8 cellular contexts compared by ENCODE assay signal in genomic region chr11:83157755-83158473, GRCh38. TPM values are rescaled to one million over a fixed set of nuclear protein-coding genes. Genes with fewer than 3 reads are reported as not detected.
DNase-seq lines count a peak whose midpoint lies in the region; ATAC-seq and TF ChIP-seq lines count a peak whose summit lies in the region.

No MANE protein-coding gene starts in this region.

- H3K36me3 ChIP-seq in heart right ventricle (peaks cover 0 to 30% (median 0%) of the 10 kb centered on the region in 9 donors), trophoblast cell (ENCODE audit: control insufficient read depth in 1 of 2, insufficient read depth in 2 of 2, low read length in 2 of 2) (peaks cover 2% of the 10 kb centered on the region in 2 experiments), aorta (ENCODE audit: control insufficient read depth in 1 of 2, insufficient read depth in 2 of 2, low read length in 1 of 2) (no peaks in the 10 kb centered on the region)

- H3K79me1 ChIP-seq in trophoblast cell (ENCODE audit: low read length) = peaks cover 17% of the 10 kb centered on the region

- H2BK12ac ChIP-seq in trophoblast cell (ENCODE audit: low read length) = no peak overlapping the region

- H3K27me3 ChIP-seq in heart right ventricle (no peaks in the 10 kb centered on the region), trophoblast cell (ENCODE audit: insufficient read depth, low read length) (no peaks in the 10 kb centered on the region), aorta (ENCODE audit: control insufficient read depth in 1 of 2, insufficient read depth in 2 of 2, low read length in 1 of 2) (no peaks in the 10 kb centered on the region)

- TF ChIP-seq EP300 in Ishikawa (IDR thresholded peaks at IDR 0.05; ENCODE audit: borderline replicate concordance) = no peak

- peaks cover 49% of the 10 kb centered on the region for H3K36me3 Mint-ChIP-seq in activated naive CD8-positive, alpha-beta T cell treated with anti-CD3 and anti-CD28 coated beads, Interleukin-2, amount 50 U/mL, for 24 hours (ENCODE audit: low read depth)

- peak overlapping the region; percentile 42 for H2AK5ac ChIP-seq in trophoblast cell (ENCODE audit: low read length)

- H3K79me2 ChIP-seq in trophoblast cell (ENCODE audit: control insufficient read depth, insufficient read depth, low read length, poor library complexity) = peaks cover 16% of the 10 kb centered on the region

- TF ChIP-seq RAD21 in Ishikawa (IDR thresholded peaks at IDR 0.05; ENCODE audit: low read depth) = no peak

- peak overlapping the region; percentile 82 for H2BK5ac ChIP-seq in trophoblast cell (ENCODE audit: low read depth, low read length, poor library complexity)

- peak overlapping the region; percentile 15 for H4K12ac ChIP-seq in trophoblast cell (ENCODE audit: low read depth, low read length)

- H3K14ac ChIP-seq in trophoblast cell (ENCODE audit: low read length) = peak overlapping the region; percentile 85

- in situ Hi-C loops in Caki2 (cut with HindIII; ENCODE audit: low pct_unique_long_range_greater_than_20kb, low sequenced_read_pairs) = no loop called here

- DNase-seq in Caki2 (ENCODE audit: low read depth) = peak; percentile 52
- DNase-seq in activated naive CD8-positive, alpha-beta T cell treated with anti-CD3 and anti-CD28 coated beads, Interleukin-2, amount 50 U/mL, for 24 hours = peak; percentile 56
- DNase-seq in heart right ventricle = peak; percentile 30 to 55
- DNase-seq in trophoblast cell = peak; percentile 19 to 41
- peak; percentile 72 to 82 for DNase-seq in aorta

- H3K9me3 ChIP-seq in heart right ventricle = no peaks in the 10 kb centered on the region
- H3K9me3 ChIP-seq in trophoblast cell (ENCODE audit: insufficient read depth, low read depth, low read length) = no peaks in the 10 kb centered on the region
- no peaks in the 10 kb centered on the region for H3K9me3 ChIP-seq in aorta (ENCODE audit: control insufficient read depth, low read length)

- peak in 2 of 9 donors; percentile 15 to 24 for TF ChIP-seq CTCF in heart right ventricle (IDR thresholded peaks at IDR 0.05)

- H3K27ac ChIP-seq in heart right ventricle (peak overlapping the region; percentile 93 to 100 (median 99)), trophoblast cell (ENCODE audit: low read depth, low read length) (peak overlapping the region; percentile 97), aorta (ENCODE audit: low read depth in 1 of 2, low read length in 2 of 2) (peak overlapping the region; percentile 84 to 98)

- peak overlapping the region; percentile 83 for H4K8ac ChIP-seq in trophoblast cell (ENCODE audit: low read depth, low read length)

- peak overlapping the region; percentile 100 for H3K27ac Mint-ChIP-seq in activated naive CD8-positive, alpha-beta T cell treated with anti-CD3 and anti-CD28 coated beads, Interleukin-2, amount 50 U/mL, for 24 hours

- WGBS in heart right ventricle, 2 donors = 0 to 1% methylated on average over 14 of the region's 14 CpGs
- no CpG with 5 or more reads among the region's 14 CpGs for WGBS in trophoblast cell (ENCODE audit: extremely low coverage, insufficient coverage, insufficient read length)
- 0% methylated on average over 14 of the region's 14 CpGs for WGBS in aorta, 2 donors

- ATAC-seq in SK-N-SH treated with all-trans-retinoic acid at 6 μM for 48 hours = peak; percentile 27
- ATAC-seq in activated naive CD8-positive, alpha-beta T cell treated with anti-CD3 and anti-CD28 coated beads, Interleukin-2, amount 50 U/mL, for 24 hours = no peak
- peak; percentile 13 to 49 (median 28) for ATAC-seq in heart right ventricle
- ATAC-seq in aorta (ENCODE audit: low FRiP score) = peak; percentile 58
- ATAC-seq in GM19397 (IDR thresholded peaks at IDR 0.05; ENCODE audit: unreplicated experiment) = no peak

- H3K9me3 Mint-ChIP-seq in activated naive CD8-positive, alpha-beta T cell treated with anti-CD3 and anti-CD28 coated beads, Interleukin-2, amount 50 U/mL, for 24 hours = no peaks in the 10 kb centered on the region

- H3K4me1 ChIP-seq in heart right ventricle (peaks cover 0 to 44% (median 42%) of the 10 kb centered on the region in 9 donors), trophoblast cell (ENCODE audit: control insufficient read depth in 1 of 2, insufficient read depth in 2 of 2, low read length in 2 of 2) (peaks cover 4 to 6% of the 10 kb centered on the region in 2 experiments), aorta (ENCODE audit: control insufficient read depth in 1 of 2, insufficient read depth in 2 of 2, low read length in 2 of 2) (no peaks in the 10 kb centered on the region)

- H3K27me3 Mint-ChIP-seq in activated naive CD8-positive, alpha-beta T cell treated with anti-CD3 and anti-CD28 coated beads, Interleukin-2, amount 50 U/mL, for 24 hours = no peaks in the 10 kb centered on the region

- peak overlapping the region; percentile 48 for H2BK120ac ChIP-seq in trophoblast cell (ENCODE audit: insufficient read depth, low read length, poor library complexity)

- peak overlapping the region; percentile 81 for H3K4ac ChIP-seq in trophoblast cell (ENCODE audit: low read depth, low read length)

- peak overlapping the region; percentile 88 for H4K91ac ChIP-seq in trophoblast cell (ENCODE audit: low read depth, low read length)

- peak overlapping the region; percentile 98 for H3K9ac ChIP-seq in trophoblast cell (ENCODE audit: low read length)

- H3K4me2 ChIP-seq in trophoblast cell (ENCODE audit: low read length) = peak overlapping the region; percentile 86

- H3K23ac ChIP-seq in trophoblast cell (ENCODE audit: low read length) = no peak overlapping the region

- H2AFZ ChIP-seq in trophoblast cell (ENCODE audit: insufficient read depth, low read length, poor library complexity) = peak overlapping the region; percentile 8

- H3K4me1 Mint-ChIP-seq in activated naive CD8-positive, alpha-beta T cell treated with anti-CD3 and anti-CD28 coated beads, Interleukin-2, amount 50 U/mL, for 24 hours = peaks cover 52% of the 10 kb centered on the region

- H3K4me3 ChIP-seq in heart right ventricle (peak overlapping the region; percentile 82 to 99 (median 90)), trophoblast cell (ENCODE audit: low read depth, low read length) (peak overlapping the region; percentile 93), aorta (ENCODE audit: low read length in 2 of 2) (peak overlapping the region; percentile 95 to 97)

- intact Hi-C loops in heart right ventricle (cut with DNase I) = loop anchor here in 9 of 10 donors (2.0 to 10.0 kb wide), 12 partner anchors 34 to 256 kb away; partner anchors contain the start of genes RAB30 (in 5 of the 9), ANKRD42 (in 4 of the 9), DDIAS (in 4 of the 9) and PRCP (in 4 of the 9)
- intact Hi-C loops in aorta (cut with DNase I) = loop anchor here (1.0 to 5.0 kb wide), 6 partner anchors 35 to 257 kb away; partner anchors contain the start of genes RAB30 (in 2 of the 2), ANKRD42 (in 1 of the 2), DDIAS (in 1 of the 2) and PRCP (in 1 of the 2)

- H3K18ac ChIP-seq in trophoblast cell (ENCODE audit: low read length) = peak overlapping the region; percentile 90

- H3K4me3 Mint-ChIP-seq in activated naive CD8-positive, alpha-beta T cell treated with anti-CD3 and anti-CD28 coated beads, Interleukin-2, amount 50 U/mL, for 24 hours = peak overlapping the region; percentile 97

TF ChIP-seq in Ishikawa, 13 proteins besides CTCF, POLR2A, EP300 and RAD21:
- TF ChIP-seq YY1 (IDR thresholded peaks at IDR 0.05; ENCODE audit: low read depth) (peak; percentile 85), FOXM1 (IDR thresholded peaks at IDR 0.05; ENCODE audit: borderline replicate concordance, low read depth) (no peak)
- TF ChIP-seq, protein P1, sequence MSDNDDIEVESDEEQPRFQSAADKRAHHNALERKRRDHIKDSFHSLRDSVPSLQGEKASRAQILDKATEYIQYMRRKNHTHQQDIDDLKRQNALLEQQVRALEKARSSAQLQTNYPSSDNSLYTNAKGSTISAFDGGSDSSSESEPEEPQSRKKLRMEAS (IDR thresholded peaks at IDR 0.05) = peak; percentile 71
- TF ChIP-seq, protein P2, sequence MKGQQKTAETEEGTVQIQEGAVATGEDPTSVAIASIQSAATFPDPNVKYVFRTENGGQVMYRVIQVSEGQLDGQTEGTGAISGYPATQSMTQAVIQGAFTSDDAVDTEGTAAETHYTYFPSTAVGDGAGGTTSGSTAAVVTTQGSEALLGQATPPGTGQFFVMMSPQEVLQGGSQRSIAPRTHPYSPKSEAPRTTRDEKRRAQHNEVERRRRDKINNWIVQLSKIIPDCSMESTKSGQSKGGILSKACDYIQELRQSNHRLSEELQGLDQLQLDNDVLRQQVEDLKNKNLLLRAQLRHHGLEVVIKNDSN (IDR thresholded peaks at IDR 0.05) = peak; percentile 65
TF ChIP-seq in Ishikawa: peak in this region for 3.

TF ChIP-seq in SK-N-SH treated with all-trans-retinoic acid at 6 μM for 48 hours, 23 proteins besides CTCF, POLR2A, EP300 and RAD21 (continues in another document):
- TF ChIP-seq PPARA (CRISPR knock-in tag; IDR thresholded peaks at IDR 0.05; ENCODE audit: borderline replicate concordance) (no peak), RARB (CRISPR knock-in tag; IDR thresholded peaks at IDR 0.05) (no peak), ZFP30 (CRISPR knock-in tag; IDR thresholded peaks at IDR 0.05) (no peak), ZNF70 (CRISPR knock-in tag; IDR thresholded peaks at IDR 0.05) (no peak), ISL1 (CRISPR knock-in tag; IDR thresholded peaks at IDR 0.05) (no peak)

RNA-seq across cellular contexts. Expression of gene PCF11, which starts 1.0 kb away (rescaled TPM):
- 6.9 and 9.8 TPM in 2 replicates for total RNA-seq in Caki2 (2014; rRNA removed; shearing (Covaris generic); ENCODE audit: low replicate concordance)
- total RNA-seq in heart right ventricle (10 to 100 TPM; 22.2 to 38.4 (median 28.7) TPM), aorta (10 to 100 TPM; 65.0 to 82.3 TPM)
- polyA plus RNA-seq in heart right ventricle (10 to 100 TPM; 14.7 to 29.3 TPM), aorta (10 to 100 TPM; 14.5 to 56.1 TPM)
- polyA plus RNA-seq in trophoblast cell (2013) = 39.4 and 45.2 TPM in 2 replicates

RNA-seq across cellular contexts. Expression of gene ANKRD42, which starts 35.6 kb away (rescaled TPM):
- total RNA-seq in Caki2 (2014; rRNA removed; shearing (Covaris generic); ENCODE audit: low replicate concordance) = 3.8 and 4.9 TPM in 2 replicates
- total RNA-seq in heart right ventricle = 10 to 100 TPM in 1 of 10 donors, 1 to 10 TPM in 9; 3.7 to 10.7 (median 6.4) TPM
- 1 to 10 TPM; 2.0 to 3.3 TPM for polyA plus RNA-seq in heart right ventricle
- polyA plus RNA-seq in trophoblast cell (2013) = 2.4 and 2.7 TPM in 2 replicates
- total RNA-seq in aorta = 10 to 100 TPM; 12.9 to 14.7 TPM
- 1 to 10 TPM; 3.8 to 8.6 TPM for polyA plus RNA-seq in aorta

Comparison
In these comparisons a context has a peak if more than half of its experiments do, and no peak if none do; other contexts are left out.
1. ATAC-seq: peak in SK-N-SH treated with all-trans-retinoic acid at 6 μM for 48 hours (single experiment), heart right ventricle (8 of 8) and aorta (single experiment); none in activated naive CD8-positive, alpha-beta T cell treated with anti-CD3 and anti-CD28 coated beads, Interleukin-2, amount 50 U/mL, for 24 hours (single experiment) and GM19397 (single experiment).
2. Peak in every context shown above with its lines, with median percentiles within 50 percentile points of each other: DNase-seq, H3K27ac ChIP-seq and H3K4me3 ChIP-seq.